ENCODE assay signal across 9 cellular contexts in genomic region chr3:100072328-100073048, GRCh38. TPM values are rescaled to one million over a fixed set of nuclear protein-coding genes. Genes with fewer than 3 reads are reported as not detected.
A peak's percentile ranks its signal among the peaks of the same experiment; 100 is the strongest.
DNase-seq lines count a peak whose midpoint lies in the region; ATAC-seq, FAIRE-seq and TF ChIP-seq lines count a peak whose summit lies in the region.
"Had no signal": no experiment of that assay in that cellular context is flagged by ENCODE, and none has a peak within 500 bp of the region (broad histone marks: within the 10 kb centered on the region; RNA-seq: fewer than 3 reads in every experiment).

No MANE protein-coding gene starts in this region.

- H3K4me3 ChIP-seq in left ventricle myocardium inferior (no peak overlapping the region), GM12878 (no peak overlapping the region)
- H3K4me3 ChIP-seq in Jurkat, Clone E6-1 (ENCODE audit: low read length) = no peak overlapping the region

- in situ Hi-C loops in GM12878 (cut with MboI) = no loop called here

- no peak for TF ChIP-seq RAD21 in GM12878 (IDR thresholded peaks at IDR 0.05; ENCODE audit: insufficient read depth, low read depth, low read length)

- H3K79me2 ChIP-seq in GM12878 (ENCODE audit: control insufficient read depth, insufficient read depth, low read length) = no peaks in the 10 kb centered on the region

- TF ChIP-seq EP300 in GM12878 (IDR thresholded peaks at IDR 0.05; ENCODE audit: borderline replicate concordance in 1 of 2, control insufficient read depth in 1 of 2, low read depth in 2 of 2, low read length in 2 of 2) = no peak

- no peak for FAIRE-seq in GM12878 (lab: Jason Lieb, UNC)

- H3K36me3 ChIP-seq in left ventricle myocardium inferior = no peaks in the 10 kb centered on the region
- no peaks in the 10 kb centered on the region for H3K36me3 ChIP-seq in GM12878 (ENCODE audit: control insufficient read depth in 2 of 2, insufficient read depth in 2 of 2, low read length in 1 of 2)

- no peak overlapping the region for H3K4me2 ChIP-seq in GM12878 (ENCODE audit: control insufficient read depth, insufficient read depth)

- no TSS peak for BruUV-seq in GM12878 (replicated peaks; lab: Mats Ljungman, UMichigan)

- RAD21 ChIA-PET in GM12878 (lab: Charles Lee; ENCODE audit: unreplicated experiment) = interaction anchor here (0.7 to 2.4 kb wide), 5 partner anchors 16 to 204 kb away, joined by 3 to 12 read pairs (median 3); no protein-coding TSS in a partner anchor

- ATAC-seq in Right ventricle myocardium inferior (no peak), GM12878 (peak; percentile 47)

- H3K9me3 ChIP-seq in left ventricle myocardium inferior (replicated peaks) = no peaks in the 10 kb centered on the region
- H3K9me3 ChIP-seq in GM12878 (replicated peaks; ENCODE audit: control insufficient read depth, insufficient read depth, low read length) = no peaks in the 10 kb centered on the region; the same call in 2 of the 3 replicates

- H4K20me1 ChIP-seq in GM12878 (ENCODE audit: control insufficient read depth, insufficient read depth) = no peaks in the 10 kb centered on the region

- H3K4me1 ChIP-seq in left ventricle myocardium inferior = peaks cover 73% of the 10 kb centered on the region
- H3K4me1 ChIP-seq in GM12878 (ENCODE audit: control insufficient read depth, insufficient read depth, low read length) = peaks cover 21% of the 10 kb centered on the region

- intact Hi-C loops in left ventricle myocardium inferior (cut with micrococcal nuclease) = no loop called here
- intact Hi-C loops in Right ventricle myocardium inferior (cut with DNase I) = no loop called here
- intact Hi-C loops in GM12878 (cut with micrococcal nuclease; ENCODE audit: unreplicated experiment) = no loop called here

- no peak for DNase-seq in left ventricle myocardium inferior
- no peak for DNase-seq in Right ventricle myocardium inferior (ENCODE audit: missing footprints)
- DNase-seq in Jurkat, Clone E6-1 (ENCODE audit: low read depth, low spot score) = peak; percentile 68
- DNase-seq in GM12878 (ENCODE audit: low read depth, low spot score) = no peak
- no peak for DNase-seq in DMS 273 (lab: John Stamatoyannopoulos, UW; ENCODE audit: unreplicated experiment)
- DNase-seq in stimulated activated CD4-positive, alpha-beta T cell treated with anti-CD3 and anti-CD28 coated beads, Interleukin-4, amount 100 ng/mL, for 4 hours = no peak
- no peak for DNase-seq in stimulated activated CD4-positive, alpha-beta T cell treated with anti-CD3 and anti-CD28 coated beads, Interleukin-1b, Interleukin-23, amount 100 ng/mL, for 48 hours
- DNase-seq in GOT3 (lab: John Stamatoyannopoulos, UW) = no peak

- TF ChIP-seq CTCF in left ventricle myocardium inferior (IDR thresholded peaks at IDR 0.05; ENCODE audit: borderline replicate concordance) (no peak), GM12878 (IDR thresholded peaks at IDR 0.05 in 2 of 3, conservative IDR thresholded peaks at IDR 0.05 in 1 of 3; ENCODE audit: control insufficient read depth in 2 of 3, extremely low read depth in 1 of 3, insufficient read depth in 1 of 3, low read depth in 3 of 3, low read length in 3 of 3) (no peak)

- SMC1A ChIA-PET in GM12878 (lab: Charles Lee; ENCODE audit: uncharacterized antibody, unreplicated experiment) = interaction anchor here (0.7 to 2.5 kb wide), 10 partner anchors 17 to 241 kb away, joined by 3 to 14 read pairs (median 4); no protein-coding TSS in a partner anchor

- no peaks in the 10 kb centered on the region for H3K27me3 ChIP-seq in left ventricle myocardium inferior (ENCODE audit: low read depth)
- no peaks in the 10 kb centered on the region for H3K27me3 ChIP-seq in GM12878 (replicated peaks in 1 of 2; ENCODE audit: control insufficient read depth in 2 of 2, insufficient read depth in 2 of 2, low read length in 1 of 2)

- TF ChIP-seq POLR2A in GM12878 (IDR thresholded peaks at IDR 0.05; ENCODE audit: low read depth, low read length) = no peak

- no peak overlapping the region for H2AFZ ChIP-seq in GM12878 (ENCODE audit: control insufficient read depth, low read depth, low read length)

- CTCF ChIA-PET in GM12878 (lab: Yijun Ruan, JAX) = interaction anchor here (1.0 to 5.3 kb wide), 8 partner anchors 13 to 240 kb away, joined by 3 to 43 read pairs (median 8); no protein-coding TSS in a partner anchor

- 69% methylated on average over 3 of the region's 3 CpGs for WGBS in GM12878 (ENCODE audit: insufficient coverage, insufficient replicate concordance, low lambda C conversion rate, missing lambda C conversion rate)

- H3K27ac ChIP-seq in left ventricle myocardium inferior (replicated peaks) (peak overlapping the region; percentile 78), GM12878 (ENCODE audit: control insufficient read depth, insufficient read depth) (no peak overlapping the region)
- H3K27ac ChIP-seq: VCaP had no signal

- H3K9ac ChIP-seq in GM12878 (ENCODE audit: control insufficient read depth, insufficient read depth, low read length) = no peak overlapping the region

- POLR2A ChIA-PET in GM12878 (lab: Charles Lee) = interaction anchor here (0.6 to 1.2 kb wide), 2 partner anchors 12 to 240 kb away, joined by 3 to 5 read pairs; no protein-coding TSS in a partner anchor

TF ChIP-seq in GM12878, 131 proteins besides CTCF, POLR2A, EP300 and RAD21 (continues in another document):
- peak; percentile 36; the same call in 1 of the 2 replicates for TF ChIP-seq JUNB (IDR thresholded peaks at IDR 0.05)
- TF ChIP-seq ZBTB33 (IDR thresholded peaks at IDR 0.05) = no peak
- TF ChIP-seq MAX (IDR thresholded peaks at IDR 0.05; ENCODE audit: low read depth, low read length) = no peak
- no peak for TF ChIP-seq CREM (IDR thresholded peaks at IDR 0.05; ENCODE audit: low read depth)
- no peak for TF ChIP-seq RB1 (IDR thresholded peaks at IDR 0.05; ENCODE audit: borderline replicate concordance)
- no peak for TF ChIP-seq HDAC6 (IDR thresholded peaks at IDR 0.05; ENCODE audit: unreplicated experiment)
- no peak for TF ChIP-seq CEBPB (IDR thresholded peaks at IDR 0.05; ENCODE audit: borderline replicate concordance in 1 of 2, low read depth in 2 of 2, low read length in 2 of 2)
- TF ChIP-seq SPI1 (IDR thresholded peaks at IDR 0.05; ENCODE audit: borderline replicate concordance, insufficient read depth, low read depth, low read length) = peak; percentile 74; the same call in 1 of the 2 replicates
- TF ChIP-seq SMARCA5 (IDR thresholded peaks at IDR 0.05) = no peak
- no peak for TF ChIP-seq ZZZ3 (IDR thresholded peaks at IDR 0.05; ENCODE audit: control insufficient read depth, insufficient read length, low read depth)
- peak; percentile 52 for TF ChIP-seq RUNX3 (IDR thresholded peaks at IDR 0.05; ENCODE audit: low read length)
- no peak for TF ChIP-seq FOXM1 (IDR thresholded peaks at IDR 0.05; ENCODE audit: low read depth, low read length)
- TF ChIP-seq SMC3 (IDR thresholded peaks at IDR 0.05; ENCODE audit: borderline replicate concordance, low read length) = no peak
- no peak for TF ChIP-seq KAT2A (conservative IDR thresholded peaks at IDR 0.05; ENCODE audit: control insufficient read depth, low read depth, low read length)
- no peak for TF ChIP-seq SUPT20H (IDR thresholded peaks at IDR 0.05; ENCODE audit: borderline replicate concordance, control insufficient read depth, low read depth, low read length)

RNA-seq across cellular contexts. Expression of gene FILIP1L, which starts 41.8 kb away (rescaled TPM):
- total RNA-seq in left ventricle myocardium inferior (84.9 TPM), Right ventricle myocardium inferior (41.3 TPM), GM12878 (2014; rRNA removed) (3.6 and 4.6 TPM in 2 replicates), GM12878 (2014; rRNA removed; fragmentation: Illumina TruSeq; extraction: Trizol) (5.0 and 5.7 TPM in 2 replicates), GM12878 (2021) (3.3 and 3.4 TPM in 2 replicates)
- polyA plus RNA-seq in Jurkat, Clone E6-1 (2012; ENCODE audit: insufficient read depth, insufficient read length) = not detected
- 3.3 and 3.4 TPM in 2 replicates for total RNA-seq in GM12878 (2013; cell fraction: nucleolus; rRNA removed)
- polyA plus RNA-seq in GM12878 (2011; ENCODE audit: low read depth) = 1.2 TPM
- polyA plus RNA-seq in GM12878 (2011; rRNA removed) (0.24 and 0.36 TPM in 2 replicates), GM12878 (2014; fragmentation: Illumina TruSeq; extraction: Trizol) (6.1 and 9.7 TPM in 2 replicates), GM12878 (2014; fragmentation: Nextera tagmentation; extraction: Ambion mirVana) (1 to 10 TPM; 1.3 to 1.7 TPM), GM12878 (2014; rRNA removed) (2.4 and 3.8 TPM in 2 replicates), GM12878 (2016; fragmentation: Nextera tagmentation; extraction: Ambion mirVana) (1 to 10 TPM; 3.3 to 4.6 TPM)
- polyA plus RNA-seq in GM12878 (2011; cell fraction: cytosol; rRNA removed) = 0.19 and 0.43 TPM in 2 replicates
- 0.26 and 1.3 TPM in 2 replicates for polyA plus RNA-seq in GM12878 (2011; cell fraction: nucleus; rRNA removed)
- polyA plus RNA-seq in GM12878 (2012) = 1.5 and 1.6 TPM in 2 replicates
- 0.21 and 0.44 TPM in 2 replicates for polyA minus RNA-seq in GM12878 (2011; rRNA and poly(A)+ RNA removed)
- polyA minus RNA-seq in GM12878 (2011; cell fraction: cytosol; rRNA and poly(A)+ RNA removed) = not detected in 2 replicates
- polyA minus RNA-seq in GM12878 (2011; cell fraction: nucleus; rRNA and poly(A)+ RNA removed) = 0.19 and 0.36 TPM in 2 replicates
